Comparison of ENCODE assay signal across 28 cellular contexts in the genomic region with DNA sequence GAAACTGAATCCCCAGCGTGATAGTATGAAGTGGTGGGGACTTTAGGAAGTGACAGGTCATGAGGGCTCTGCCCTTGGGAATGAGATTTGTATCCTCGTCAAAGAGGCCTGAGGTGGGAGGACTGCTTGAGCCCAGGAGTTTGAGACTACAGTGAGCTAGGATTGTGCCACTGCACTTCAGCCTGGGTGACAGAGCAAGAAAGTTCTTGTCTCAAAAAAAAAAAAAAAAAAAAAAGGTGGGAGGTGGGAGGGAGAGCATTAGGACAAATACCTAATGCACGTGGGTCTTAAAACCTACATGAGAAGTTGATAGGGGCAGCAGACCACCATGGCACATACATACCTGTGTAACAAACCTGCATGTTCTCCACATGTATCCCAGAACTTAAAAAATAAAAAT.
"Had no signal": no experiment of that assay in that cellular context is flagged by ENCODE, and none has a peak within 500 bp of the region (broad histone marks: within the 10 kb centered on the region; RNA-seq: fewer than 3 reads in every experiment).

No MANE protein-coding gene starts in this region.

- H3K9me3 ChIP-seq: colonic mucosa, esophagus squamous epithelium, gastrocnemius medialis, heart right ventricle, left lung, lower lobe of right lung, mucosa of descending colon had no signal

- H3K9me3 Mint-ChIP-seq: dendritic cell treated with granulocyte-macrophage colony-stimulating factor and Interleukin-4, amounts not matched to agents 40 ng/mL and 50 ng/mL, for 4 days; effector memory CD8-positive, alpha-beta T cell had no signal

- H3K27me3 Mint-ChIP-seq: naive B cell had no signal

- H3K27ac ChIP-seq: colonic mucosa, epithelial cell of prostate, esophagus squamous epithelium, gastrocnemius medialis, heart right ventricle, left lung, lower lobe of right lung had no signal

- DNase-seq: colonic mucosa; cortex of kidney; effector CD8-positive, alpha-beta T cell; effector memory CD8-positive, alpha-beta T cell; endodermal cell; erythroblast; esophagus squamous epithelium; foreskin fibroblast; foreskin melanocyte; gastrocnemius medialis; glutamatergic neuron; head of caudate nucleus; heart right ventricle; hippocampal formation; left cardiac atrium; left lung; left ventricle myocardium superior; lower lobe of right lung; mesenchymal stem cell; mucosa of descending colon; naive B cell had no signal

- H3K27ac Mint-ChIP-seq: dendritic cell treated with granulocyte-macrophage colony-stimulating factor and Interleukin-4, amounts not matched to agents 40 ng/mL and 50 ng/mL, for 4 days; effector memory CD8-positive, alpha-beta T cell; endodermal cell; mesothelial cell of epicardium had no signal

- H3K36me3 Mint-ChIP-seq: mesothelial cell of epicardium had no signal

- H3K27me3 ChIP-seq: colonic mucosa, esophagus squamous epithelium, gastrocnemius medialis, heart right ventricle, left lung had no signal

- H3K4me3 ChIP-seq: colonic mucosa, esophagus squamous epithelium, gastrocnemius medialis, heart right ventricle, left lung, lower lobe of right lung, mucosa of descending colon had no signal

- H3K4me1 ChIP-seq: colonic mucosa, left lung had no signal

- FAIRE-seq: endometrium, islet of Langerhans, keratinocyte had no signal

- ATAC-seq: effector memory CD8-positive, alpha-beta T cell; esophagus mucosa; gastrocnemius medialis; heart right ventricle; left cardiac atrium; left lung; left ventricle myocardium superior; lower lobe of right lung; mucosa of descending colon had no signal

- H3K4me1 Mint-ChIP-seq: endodermal cell, naive B cell had no signal

- H3K36me3 ChIP-seq: colonic mucosa, esophagus squamous epithelium, gastrocnemius medialis, heart right ventricle, left lung, lower lobe of right lung had no signal

- H3K4me3 Mint-ChIP-seq: dendritic cell treated with granulocyte-macrophage colony-stimulating factor and Interleukin-4, amounts not matched to agents 40 ng/mL and 50 ng/mL, for 4 days; effector memory CD8-positive, alpha-beta T cell; endodermal cell; mesothelial cell of epicardium; naive B cell had no signal
